14 cellular contexts compared by ENCODE assay signal in the genomic region with DNA sequence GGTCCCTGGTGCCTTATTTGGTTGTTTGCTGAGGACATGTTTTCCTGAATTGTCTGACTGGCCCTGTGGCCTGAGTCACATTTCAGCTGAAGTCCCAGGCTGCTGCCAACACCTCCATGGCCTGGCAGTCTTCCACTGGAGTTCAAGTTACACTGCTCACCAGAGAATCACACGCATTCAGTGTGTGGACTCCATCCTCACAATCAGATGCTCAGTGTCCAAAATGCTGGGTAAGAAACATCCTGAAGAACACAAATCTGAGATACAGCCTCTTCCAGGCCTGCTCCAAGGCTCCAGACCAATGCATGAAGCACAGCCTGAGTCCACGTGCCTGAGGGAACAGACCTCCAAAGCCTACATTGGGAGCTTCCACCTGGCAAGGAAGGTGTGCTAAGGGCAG. TPM values are rescaled to one million over a fixed set of nuclear protein-coding genes. Genes with fewer than 3 reads are reported as not detected.
DNase-seq lines count a peak whose midpoint lies in the region; ATAC-seq and TF ChIP-seq lines count a peak whose summit lies in the region.
"Had no signal": no experiment of that assay in that cellular context is flagged by ENCODE, and none has a peak within 500 bp of the region (broad histone marks: within the 10 kb centered on the region; RNA-seq: fewer than 3 reads in every experiment).

No MANE protein-coding gene starts in this region.

- intact Hi-C loops in Right ventricle myocardium inferior (cut with DNase I): no loop called here
- intact Hi-C loops in cardiac septum (cut with DNase I): no loop called here
- intact Hi-C loops in activated T-helper 2 cell treated with anti-CD3 and anti-CD28 coated beads, Interferon-gamma antibody, Interleukin-2, Interleukin-4, amounts not matched to agents 10 μg/mL and 5 μg/mL and 100 μg/mL, durations not matched to agents 14 hours and 24 hours and 36 hours (cut with micrococcal nuclease): loop anchor here (5.0 kb wide), 1 partner anchor 230 kb away; no protein-coding TSS in a partner anchor
- intact Hi-C loops in right cardiac atrium (cut with DNase I): no loop called here
- intact Hi-C loops in thyroid gland (cut with DNase I): no loop called here

- TF ChIP-seq CTCF in thyroid gland (IDR thresholded peaks at IDR 0.05) (no peak), RWPE1 (conservative IDR thresholded peaks at IDR 0.05; ENCODE audit: low read depth) (no peak)

- H3K27me3 ChIP-seq in right cardiac atrium (ENCODE audit: control insufficient read depth, insufficient read depth): no peaks in the 10 kb centered on the region
- no peaks in the 10 kb centered on the region for H3K27me3 ChIP-seq in thyroid gland

- H3K27ac ChIP-seq in right cardiac atrium (ENCODE audit: low read length): no peak overlapping the region
- no peak overlapping the region for H3K27ac ChIP-seq in thyroid gland
- no peak overlapping the region for H3K27ac ChIP-seq in RWPE1

- peaks cover 38% of the 10 kb centered on the region for H3K4me1 Mint-ChIP-seq in activated T-helper 2 cell treated with anti-CD3 and anti-CD28 coated beads, Interferon-gamma antibody, Interleukin-2, Interleukin-4, amounts not matched to agents 10 μg/mL and 5 μg/mL and 100 μg/mL, durations not matched to agents 14 hours and 24 hours and 36 hours (ENCODE audit: low read depth)

- peak overlapping the region; percentile 97 for H3K27ac Mint-ChIP-seq in activated T-helper 2 cell treated with anti-CD3 and anti-CD28 coated beads, Interferon-gamma antibody, Interleukin-2, Interleukin-4, amounts not matched to agents 10 μg/mL and 5 μg/mL and 100 μg/mL, durations not matched to agents 14 hours and 24 hours and 36 hours

- no peak for DNase-seq in Right ventricle myocardium inferior (ENCODE audit: missing footprints)
- DNase-seq in cardiac septum (ENCODE audit: low spot score): no peak
- no peak for DNase-seq in activated T-helper 2 cell treated with anti-CD3 and anti-CD28 coated beads, Interferon-gamma antibody, Interleukin-2, Interleukin-4, amounts not matched to agents 10 μg/mL and 5 μg/mL and 100 μg/mL, durations not matched to agents 14 hours and 24 hours and 36 hours (ENCODE audit: low spot score)
- DNase-seq in right cardiac atrium: peak; percentile 54 to 77 (median 76)
- DNase-seq in thyroid gland: peak; percentile 57 to 70
- DNase-seq in NCI-H2107 (lab: John Stamatoyannopoulos, UW): no peak
- DNase-seq in cerebellar cortex (ENCODE audit: low spot score): no peak
- no peak for DNase-seq in RWPE1 (ENCODE audit: low spot score)
- DNase-seq: amygdala; IMR-90; NCI-H1436 treated with DMSO at 0.1 percent for 48 hours; stimulated activated CD4-positive, alpha-beta T cell treated with anti-CD3 and anti-CD28 coated beads, Interleukin-4, amount 100 ng/mL, for 1 hour had no signal

- H3K4me1 ChIP-seq in right cardiac atrium (ENCODE audit: control insufficient read depth, insufficient read depth, low read length): peaks cover 3% of the 10 kb centered on the region
- no peaks in the 10 kb centered on the region for H3K4me1 ChIP-seq in thyroid gland

- no peak overlapping the region for H3K4me3 Mint-ChIP-seq in activated T-helper 2 cell treated with anti-CD3 and anti-CD28 coated beads, Interferon-gamma antibody, Interleukin-2, Interleukin-4, amounts not matched to agents 10 μg/mL and 5 μg/mL and 100 μg/mL, durations not matched to agents 14 hours and 24 hours and 36 hours (ENCODE audit: low read depth)

- H3K27me3 Mint-ChIP-seq in activated T-helper 2 cell treated with anti-CD3 and anti-CD28 coated beads, Interferon-gamma antibody, Interleukin-2, Interleukin-4, amounts not matched to agents 10 μg/mL and 5 μg/mL and 100 μg/mL, durations not matched to agents 14 hours and 24 hours and 36 hours (ENCODE audit: low read depth): peaks cover 10% of the 10 kb centered on the region

- WGBS in right cardiac atrium: 58% methylated on average over 2 of the region's 2 CpGs
- WGBS in thyroid gland, 2 donors: 53 to 74% methylated on average over 2 of the region's 2 CpGs

- no peaks in the 10 kb centered on the region for H3K9me3 ChIP-seq in right cardiac atrium (ENCODE audit: control insufficient read depth, low read length)
- no peaks in the 10 kb centered on the region for H3K9me3 ChIP-seq in thyroid gland

- H3K36me3 Mint-ChIP-seq in activated T-helper 2 cell treated with anti-CD3 and anti-CD28 coated beads, Interferon-gamma antibody, Interleukin-2, Interleukin-4, amounts not matched to agents 10 μg/mL and 5 μg/mL and 100 μg/mL, durations not matched to agents 14 hours and 24 hours and 36 hours (ENCODE audit: low read depth): peaks cover 10% of the 10 kb centered on the region

- H3K4me3 ChIP-seq in right cardiac atrium (ENCODE audit: low read length) (no peak overlapping the region), thyroid gland (replicated peaks in 1 of 3) (no peak overlapping the region)
- H3K4me3 ChIP-seq: GM12878 had no signal

- H3K9me3 Mint-ChIP-seq in activated T-helper 2 cell treated with anti-CD3 and anti-CD28 coated beads, Interferon-gamma antibody, Interleukin-2, Interleukin-4, amounts not matched to agents 10 μg/mL and 5 μg/mL and 100 μg/mL, durations not matched to agents 14 hours and 24 hours and 36 hours: peaks cover 13% of the 10 kb centered on the region

- no peak for TF ChIP-seq POLR2A in thyroid gland (IDR thresholded peaks at IDR 0.05)

- POLR2A ChIA-PET in RWPE1 (lab: Yijun Ruan, JAX; ENCODE audit: low non-redundant PET): no interaction called here

- peak; percentile 67 for ATAC-seq in Right ventricle myocardium inferior
- ATAC-seq in right cardiac atrium: peak; percentile 62 to 83

- H3K36me3 ChIP-seq in thyroid gland: no peaks in the 10 kb centered on the region

- CTCF ChIA-PET in RWPE1 (lab: Yijun Ruan, JAX): interaction anchor here (0.6 kb wide), 1 partner anchor 1122 kb away, joined by 3 read pairs; no protein-coding TSS in a partner anchor

RNA-seq across cellular contexts. Expression of gene CD300LB, which starts 19.2 kb away (rescaled TPM):
- total RNA-seq in Right ventricle myocardium inferior: 0.19 TPM
- total RNA-seq in cardiac septum: not detected
- not detected in 2 replicates for total RNA-seq in activated T-helper 2 cell treated with anti-CD3 and anti-CD28 coated beads, Interferon-gamma antibody, Interleukin-2, Interleukin-4, amounts not matched to agents 10 μg/mL and 5 μg/mL and 100 μg/mL, durations not matched to agents 14 hours and 24 hours and 36 hours
- total RNA-seq in right cardiac atrium: under 1 TPM in 1 of 4 donors, not detected in 3; 0.09 TPM
- polyA plus RNA-seq in right cardiac atrium: 0.09 TPM
- not detected for total RNA-seq in thyroid gland
- total RNA-seq: IMR-90 had no signal
- polyA plus RNA-seq: BJ, IMR-90 had no signal

RNA-seq across cellular contexts. Expression of gene CD300C, which starts 33.9 kb away (rescaled TPM):
- total RNA-seq in Right ventricle myocardium inferior (1.2 TPM), cardiac septum (0.24 TPM), right cardiac atrium (1 to 10 TPM in 3 of 4 donors, under 1 TPM in 1; 0.62 to 2.1 (median 1.5) TPM), thyroid gland (1 to 10 TPM in 2 of 4 donors, under 1 TPM in 1, not detected in 1; 0.45 to 1.2 (median 1.1) TPM)
- 0.32 TPM in 1 of 2 replicates, not detected in the other for total RNA-seq in activated T-helper 2 cell treated with anti-CD3 and anti-CD28 coated beads, Interferon-gamma antibody, Interleukin-2, Interleukin-4, amounts not matched to agents 10 μg/mL and 5 μg/mL and 100 μg/mL, durations not matched to agents 14 hours and 24 hours and 36 hours
- polyA plus RNA-seq in right cardiac atrium: 0.11 TPM
- total RNA-seq: IMR-90 had no signal
- polyA plus RNA-seq: IMR-90 had no signal

RNA-seq across cellular contexts. Expression of gene CD300A, which starts 45.6 kb away (rescaled TPM):
- total RNA-seq in Right ventricle myocardium inferior: 2.4 TPM
- total RNA-seq in cardiac septum: 2.6 TPM
- 16.6 and 16.7 TPM in 2 replicates for total RNA-seq in activated T-helper 2 cell treated with anti-CD3 and anti-CD28 coated beads, Interferon-gamma antibody, Interleukin-2, Interleukin-4, amounts not matched to agents 10 μg/mL and 5 μg/mL and 100 μg/mL, durations not matched to agents 14 hours and 24 hours and 36 hours
- 1 to 10 TPM; 4.8 to 5.7 (median 5.4) TPM for total RNA-seq in right cardiac atrium
- 2.2 TPM for polyA plus RNA-seq in right cardiac atrium
- 1 to 10 TPM in 2 of 4 donors, under 1 TPM in 2; 0.78 to 5.8 (median 2.1) TPM for total RNA-seq in thyroid gland
- total RNA-seq: IMR-90 had no signal
- polyA plus RNA-seq: BJ, IMR-90 had no signal

RNA-seq across cellular contexts. Expression of gene CD300H, which starts 55.3 kb away (rescaled TPM):
- total RNA-seq in Right ventricle myocardium inferior: not detected
- not detected for total RNA-seq in cardiac septum
- total RNA-seq in activated T-helper 2 cell treated with anti-CD3 and anti-CD28 coated beads, Interferon-gamma antibody, Interleukin-2, Interleukin-4, amounts not matched to agents 10 μg/mL and 5 μg/mL and 100 μg/mL, durations not matched to agents 14 hours and 24 hours and 36 hours: not detected in 2 replicates
- total RNA-seq in right cardiac atrium: not detected
- not detected for polyA plus RNA-seq in right cardiac atrium
- total RNA-seq in thyroid gland: not detected
- total RNA-seq: GM12878, IMR-90 had no signal
- polyA plus RNA-seq: BJ, GM12878, IMR-90 had no signal

Comparison
In these comparisons a context has a peak if more than half of its experiments do, and no peak if none do; other contexts are left out.
1. DNase-seq: peak in right cardiac atrium (3 of 3) and thyroid gland (2 of 2); none in Right ventricle myocardium inferior (single experiment), cardiac septum (single experiment), activated T-helper 2 cell treated with anti-CD3 and anti-CD28 coated beads, Interferon-gamma antibody, Interleukin-2, Interleukin-4, amounts not matched to agents 10 μg/mL and 5 μg/mL and 100 μg/mL, durations not matched to agents 14 hours and 24 hours and 36 hours (single experiment), NCI-H2107 (single experiment), cerebellar cortex (single experiment) and RWPE1 (single experiment).